ENCODE assay signal across 1 cellular context in the genomic region with DNA sequence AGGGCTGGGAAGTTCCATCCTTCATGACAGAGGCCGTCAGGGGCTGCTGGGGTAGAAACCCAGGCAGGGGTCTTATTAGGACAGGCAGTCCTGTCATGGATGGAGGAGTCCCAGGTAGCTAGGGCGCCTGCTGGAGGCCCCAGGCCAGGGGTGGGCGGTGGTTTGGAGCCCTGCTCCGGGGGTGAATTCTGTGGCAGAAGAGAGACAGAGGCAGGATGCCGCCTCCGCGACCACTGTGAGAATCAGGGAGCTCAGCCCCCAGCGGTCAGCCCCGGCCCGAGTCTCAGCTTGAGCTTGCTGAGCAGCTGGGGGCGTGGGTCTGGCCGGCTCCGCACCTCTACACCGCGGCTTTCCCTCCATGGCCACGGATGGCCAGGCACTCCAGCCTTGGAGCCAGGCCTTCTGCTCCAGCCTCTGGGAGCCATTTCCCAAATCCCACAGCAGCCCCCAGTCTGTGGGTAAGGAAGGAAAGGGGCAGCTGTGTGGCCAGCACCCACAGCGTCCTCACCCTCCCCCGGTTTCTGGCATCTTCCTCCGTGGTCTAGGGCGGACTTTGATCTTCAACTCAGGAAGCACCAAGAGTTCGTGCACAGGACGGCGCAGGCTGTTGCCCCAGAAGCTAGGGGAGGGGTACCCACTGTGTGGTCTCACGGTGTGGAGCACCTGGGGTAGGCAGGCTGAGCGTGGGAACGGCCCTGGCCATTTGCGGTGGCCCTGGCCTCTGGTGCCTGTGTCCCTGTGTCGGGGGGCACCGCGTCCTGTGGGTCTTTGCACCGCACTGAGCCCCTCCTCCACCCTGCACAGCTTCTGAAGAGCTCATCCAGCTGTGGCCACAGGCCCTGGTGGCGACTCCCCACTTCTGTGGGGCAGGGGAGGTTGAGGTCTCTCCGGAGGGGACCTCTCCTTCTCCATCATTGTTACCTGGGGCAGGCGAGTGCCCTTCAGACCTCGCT.
TF ChIP-seq lines count a peak whose summit lies in the region.

No MANE protein-coding gene starts in this region.

TF ChIP-seq in HepG2, 621 proteins besides CTCF, POLR2A, EP300 and RAD21 (continued from another document and continues in another):
- TF ChIP-seq, protein P1, sequence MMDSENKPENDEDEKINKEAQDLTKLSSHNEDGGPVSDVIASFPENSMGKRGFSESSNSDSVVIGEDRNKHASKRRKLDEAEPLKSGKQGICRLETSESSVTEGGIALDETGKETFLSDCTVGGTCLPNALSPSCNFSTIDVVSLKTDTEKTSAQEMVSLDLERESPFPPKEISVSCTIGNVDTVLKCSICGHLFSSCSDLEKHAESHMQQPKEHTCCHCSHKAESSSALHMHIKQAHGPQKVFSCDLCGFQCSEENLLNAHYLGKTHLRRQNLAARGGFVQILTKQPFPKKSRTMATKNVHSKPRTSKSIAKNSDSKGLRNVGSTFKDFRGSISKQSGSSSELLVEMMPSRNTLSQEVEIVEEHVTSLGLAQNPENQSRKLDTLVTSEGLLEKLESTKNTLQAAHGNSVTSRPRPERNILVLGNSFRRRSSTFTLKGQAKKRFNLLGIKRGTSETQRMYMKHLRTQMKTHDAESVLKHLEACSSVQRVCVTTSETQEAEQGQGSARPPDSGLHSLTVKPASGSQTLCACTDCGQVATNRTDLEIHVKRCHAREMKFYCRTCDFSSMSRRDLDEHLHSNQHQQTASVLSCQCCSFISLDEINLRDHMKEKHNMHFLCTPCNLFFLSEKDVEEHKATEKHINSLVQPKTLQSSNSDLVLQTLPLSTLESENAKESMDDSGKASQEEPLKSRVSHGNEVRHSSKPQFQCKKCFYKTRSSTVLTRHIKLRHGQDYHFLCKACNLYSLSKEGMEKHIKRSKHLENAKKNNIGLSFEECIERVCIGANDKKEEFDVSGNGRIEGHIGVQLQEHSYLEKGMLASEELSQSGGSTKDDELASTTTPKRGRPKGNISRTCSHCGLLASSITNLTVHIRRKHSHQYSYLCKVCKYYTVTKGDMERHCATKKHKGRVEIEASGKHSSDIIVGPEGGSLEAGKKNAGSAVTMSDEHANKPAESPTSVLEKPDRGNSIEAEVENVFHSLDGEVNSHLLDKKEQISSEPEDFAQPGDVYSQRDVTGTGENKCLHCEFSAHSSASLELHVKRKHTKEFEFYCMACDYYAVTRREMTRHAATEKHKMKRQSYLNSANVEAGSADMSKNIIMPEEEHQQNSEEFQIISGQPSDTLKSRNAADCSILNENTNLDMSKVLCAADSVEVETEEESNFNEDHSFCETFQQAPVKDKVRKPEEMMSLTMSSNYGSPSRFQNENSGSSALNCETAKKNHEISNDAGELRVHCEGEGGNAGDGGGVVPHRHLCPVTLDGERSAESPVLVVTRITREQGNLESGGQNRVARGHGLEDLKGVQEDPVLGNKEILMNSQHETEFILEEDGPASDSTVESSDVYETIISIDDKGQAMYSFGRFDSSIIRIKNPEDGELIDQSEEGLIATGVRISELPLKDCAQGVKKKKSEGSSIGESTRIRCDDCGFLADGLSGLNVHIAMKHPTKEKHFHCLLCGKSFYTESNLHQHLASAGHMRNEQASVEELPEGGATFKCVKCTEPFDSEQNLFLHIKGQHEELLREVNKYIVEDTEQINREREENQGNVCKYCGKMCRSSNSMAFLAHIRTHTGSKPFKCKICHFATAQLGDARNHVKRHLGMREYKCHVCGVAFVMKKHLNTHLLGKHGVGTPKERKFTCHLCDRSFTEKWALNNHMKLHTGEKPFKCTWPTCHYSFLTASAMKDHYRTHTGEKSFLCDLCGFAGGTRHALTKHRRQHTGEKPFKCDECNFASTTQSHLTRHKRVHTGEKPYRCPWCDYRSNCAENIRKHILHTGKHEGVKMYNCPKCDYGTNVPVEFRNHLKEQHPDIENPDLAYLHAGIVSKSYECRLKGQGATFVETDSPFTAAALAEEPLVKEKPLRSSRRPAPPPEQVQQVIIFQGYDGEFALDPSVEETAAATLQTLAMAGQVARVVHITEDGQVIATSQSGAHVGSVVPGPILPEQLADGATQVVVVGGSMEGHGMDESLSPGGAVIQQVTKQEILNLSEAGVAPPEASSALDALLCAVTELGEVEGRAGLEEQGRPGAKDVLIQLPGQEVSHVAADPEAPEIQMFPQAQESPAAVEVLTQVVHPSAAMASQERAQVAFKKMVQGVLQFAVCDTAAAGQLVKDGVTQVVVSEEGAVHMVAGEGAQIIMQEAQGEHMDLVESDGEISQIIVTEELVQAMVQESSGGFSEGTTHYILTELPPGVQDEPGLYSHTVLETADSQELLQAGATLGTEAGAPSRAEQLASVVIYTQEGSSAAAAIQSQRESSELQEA (CRISPR knock-in tag; IDR thresholded peaks at IDR 0.05; ENCODE audit: not compliant biosample characterization), result no peak
- TF ChIP-seq ATF4 (CRISPR knock-in tag; IDR thresholded peaks at IDR 0.05) (no peak), NFKBIZ (CRISPR knock-in tag; IDR thresholded peaks at IDR 0.05) (no peak), BRD4 (CRISPR knock-in tag; IDR thresholded peaks at IDR 0.05) (peak; percentile 83), SKI (IDR thresholded peaks at IDR 0.05; ENCODE audit: partially characterized antibody) (no peak), YY1 (IDR thresholded peaks at IDR 0.05; ENCODE audit: insufficient read depth, insufficient replicate concordance, low read depth, low read length) (no peak), ZNF367 (CRISPR knock-in tag; IDR thresholded peaks at IDR 0.05; ENCODE audit: borderline replicate concordance) (no peak), ZNF232 (CRISPR knock-in tag; IDR thresholded peaks at IDR 0.05; ENCODE audit: borderline replicate concordance) (0 out of 2 replicates have a peak, but pooled peaks have one; percentile 50), PLRG1 (conservative IDR thresholded peaks at IDR 0.05) (no peak), SNRNP70 (IDR thresholded peaks at IDR 0.05; ENCODE audit: low read depth, low read length) (no peak), CC2D1A (CRISPR knock-in tag; IDR thresholded peaks at IDR 0.05) (no peak), MBNL3 (CRISPR knock-in tag; conservative IDR thresholded peaks at IDR 0.05) (no peak), GFI1 (CRISPR knock-in tag; IDR thresholded peaks at IDR 0.05; ENCODE audit: borderline replicate concordance) (no peak), ZNF558 (CRISPR knock-in tag; IDR thresholded peaks at IDR 0.05; ENCODE audit: borderline replicate concordance) (no peak), ZFY (CRISPR knock-in tag; IDR thresholded peaks at IDR 0.05) (peak; percentile 62; the same call in 1 of the 2 replicates), TRAFD1 (CRISPR knock-in tag; IDR thresholded peaks at IDR 0.05; ENCODE audit: borderline replicate concordance) (0 out of 2 replicates have a peak, but pooled peaks have one; percentile 36), GATAD1 (CRISPR knock-in tag; IDR thresholded peaks at IDR 0.05) (peak; percentile 63), KDM6A (CRISPR knock-in tag; IDR thresholded peaks at IDR 0.05; ENCODE audit: low read depth) (0 out of 2 replicates have a peak, but pooled peaks have one; percentile 39), ZFP90 (CRISPR knock-in tag; IDR thresholded peaks at IDR 0.05; ENCODE audit: borderline replicate concordance) (no peak), SALL2 (CRISPR knock-in tag; IDR thresholded peaks at IDR 0.05) (no peak), TCF12 (IDR thresholded peaks at IDR 0.05) (no peak), TCF12 (CRISPR knock-in tag; IDR thresholded peaks at IDR 0.05) (no peak), ZKSCAN5 (CRISPR knock-in tag; IDR thresholded peaks at IDR 0.05) (0 out of 2 replicates have a peak, but pooled peaks have one; percentile 65), ZSCAN20 (CRISPR knock-in tag; IDR thresholded peaks at IDR 0.05; ENCODE audit: borderline replicate concordance) (no peak), NFAT5 (CRISPR knock-in tag; IDR thresholded peaks at IDR 0.05) (no peak), MAX (IDR thresholded peaks at IDR 0.05) (peak; percentile 45; the same call in 1 of the 2 replicates), CBX2 (IDR thresholded peaks at IDR 0.05; ENCODE audit: low read depth, low read length) (no peak), CBX2 (CRISPR knock-in tag; IDR thresholded peaks at IDR 0.05; ENCODE audit: low read depth) (no peak), YEATS4 (CRISPR knock-in tag; IDR thresholded peaks at IDR 0.05; ENCODE audit: borderline replicate concordance) (0 out of 2 replicates have a peak, but pooled peaks have one; percentile 35), ZNF883 (CRISPR knock-in tag; IDR thresholded peaks at IDR 0.05; ENCODE audit: not compliant biosample characterization) (peak; percentile 61), ZKSCAN1 (IDR thresholded peaks at IDR 0.05; ENCODE audit: low read length) (no peak), SPEN (CRISPR knock-in tag; IDR thresholded peaks at IDR 0.05; ENCODE audit: low read depth) (peak; percentile 64; the same call in 1 of the 2 replicates), MIXL1 (CRISPR knock-in tag; IDR thresholded peaks at IDR 0.05) (no peak), SIN3A (IDR thresholded peaks at IDR 0.05; ENCODE audit: borderline replicate concordance, low read depth, low read length) (no peak)
- TF ChIP-seq, protein P2, sequence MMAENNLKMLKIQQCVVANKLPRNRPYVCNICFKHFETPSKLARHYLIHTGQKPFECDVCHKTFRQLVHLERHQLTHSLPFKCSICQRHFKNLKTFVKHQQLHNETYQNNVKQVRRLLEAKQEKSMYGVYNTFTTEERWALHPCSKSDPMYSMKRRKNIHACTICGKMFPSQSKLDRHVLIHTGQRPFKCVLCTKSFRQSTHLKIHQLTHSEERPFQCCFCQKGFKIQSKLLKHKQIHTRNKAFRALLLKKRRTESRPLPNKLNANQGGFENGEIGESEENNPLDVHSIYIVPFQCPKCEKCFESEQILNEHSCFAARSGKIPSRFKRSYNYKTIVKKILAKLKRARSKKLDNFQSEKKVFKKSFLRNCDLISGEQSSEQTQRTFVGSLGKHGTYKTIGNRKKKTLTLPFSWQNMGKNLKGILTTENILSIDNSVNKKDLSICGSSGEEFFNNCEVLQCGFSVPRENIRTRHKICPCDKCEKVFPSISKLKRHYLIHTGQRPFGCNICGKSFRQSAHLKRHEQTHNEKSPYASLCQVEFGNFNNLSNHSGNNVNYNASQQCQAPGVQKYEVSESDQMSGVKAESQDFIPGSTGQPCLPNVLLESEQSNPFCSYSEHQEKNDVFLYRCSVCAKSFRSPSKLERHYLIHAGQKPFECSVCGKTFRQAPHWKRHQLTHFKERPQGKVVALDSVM (CRISPR knock-in tag; IDR thresholded peaks at IDR 0.05), result no peak
- TF ChIP-seq, protein P3, sequence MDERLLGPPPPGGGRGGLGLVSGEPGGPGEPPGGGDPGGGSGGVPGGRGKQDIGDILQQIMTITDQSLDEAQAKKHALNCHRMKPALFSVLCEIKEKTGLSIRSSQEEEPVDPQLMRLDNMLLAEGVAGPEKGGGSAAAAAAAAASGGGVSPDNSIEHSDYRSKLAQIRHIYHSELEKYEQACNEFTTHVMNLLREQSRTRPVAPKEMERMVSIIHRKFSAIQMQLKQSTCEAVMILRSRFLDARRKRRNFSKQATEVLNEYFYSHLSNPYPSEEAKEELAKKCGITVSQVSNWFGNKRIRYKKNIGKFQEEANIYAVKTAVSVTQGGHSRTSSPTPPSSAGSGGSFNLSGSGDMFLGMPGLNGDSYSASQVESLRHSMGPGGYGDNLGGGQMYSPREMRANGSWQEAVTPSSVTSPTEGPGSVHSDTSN (CRISPR knock-in tag; IDR thresholded peaks at IDR 0.05), result no peak
